ENCODE assay signal across 8 cellular contexts in genomic region chr6:137013738-137014602, GRCh38. TPM values are rescaled to one million over a fixed set of nuclear protein-coding genes. Genes with fewer than 3 reads are reported as not detected.
DNase-seq lines count a peak whose midpoint lies in the region; ATAC-seq and TF ChIP-seq lines count a peak whose summit lies in the region.

No MANE protein-coding gene starts in this region.

- no peaks in the 10 kb centered on the region for H3K9me2 ChIP-seq in Loucy (replicated peaks; ENCODE audit: low read depth, low read length)

- H3K4me1 ChIP-seq in Loucy (ENCODE audit: insufficient read depth, low read length, poor library complexity, severe bottlenecking) (no peaks in the 10 kb centered on the region), adrenal gland (replicated peaks in 1 of 2) (peaks cover 0 to 21% of the 10 kb centered on the region in 2 donors)

- no peaks in the 10 kb centered on the region for H3F3A ChIP-seq in Loucy (ENCODE audit: low read depth)

- intact Hi-C loops in adrenal gland (cut with DNase I), result no loop called here

- WGBS in adrenal gland, 4 donors, result 18 to 26% (median 19%) methylated on average over 5 of the region's 5 CpGs

- TF ChIP-seq CTCF in Loucy (conservative IDR thresholded peaks at IDR 0.05; ENCODE audit: low read length) (peak; percentile 59), adrenal gland (IDR thresholded peaks at IDR 0.05) (peak; percentile 30 to 70 (median 61))

- no peak overlapping the region for H3K27ac ChIP-seq in adrenal gland

- no peak overlapping the region for H3K4me2 ChIP-seq in Loucy (ENCODE audit: low read depth, low read length, poor library complexity, severe bottlenecking)

- in situ Hi-C loops in Caki2 (cut with HindIII; ENCODE audit: low pct_unique_long_range_greater_than_20kb, low sequenced_read_pairs), result no loop called here

- no peaks in the 10 kb centered on the region for H4K20me1 ChIP-seq in Loucy (ENCODE audit: insufficient read depth, low read length, poor library complexity, severe bottlenecking)

- no peak overlapping the region for H3K9ac ChIP-seq in Loucy (ENCODE audit: low read depth, low read length, poor library complexity, severe bottlenecking)

- H3K4me3 ChIP-seq in Loucy (ENCODE audit: low read length, poor library complexity, severe bottlenecking), result no peak overlapping the region
- H3K4me3 ChIP-seq in adrenal gland, result no peak overlapping the region

- H3K79me2 ChIP-seq in Loucy (ENCODE audit: insufficient read depth, low read length), result no peaks in the 10 kb centered on the region

- H3K36me3 ChIP-seq in Loucy (ENCODE audit: insufficient read depth, low read length), result no peaks in the 10 kb centered on the region
- H3K36me3 ChIP-seq in adrenal gland (replicated peaks in 1 of 2), result no peaks in the 10 kb centered on the region

- ATAC-seq in HG03280 (IDR thresholded peaks at IDR 0.05; ENCODE audit: unreplicated experiment) (no peak), HG02884 (IDR thresholded peaks at IDR 0.05; ENCODE audit: unreplicated experiment) (no peak)
- no peak for ATAC-seq in activated CD4-positive, CD25-positive, alpha-beta regulatory T cell treated with anti-CD3 and anti-CD28 coated beads, Interleukin-2, amount 50 U/mL, for 24 hours

- peak; percentile 30 for DNase-seq in Caki2 (ENCODE audit: low read depth)
- peak in 4 of 7 donors; percentile 26 to 62 (median 32) for DNase-seq in adrenal gland
- peak; percentile 72 for DNase-seq in iris pigment epithelial cell (ENCODE audit: low read depth)
- DNase-seq in midbrain (lab: John Stamatoyannopoulos, UW), result no peak

- peaks cover 99% of the 10 kb centered on the region for H3K27me3 ChIP-seq in Loucy (ENCODE audit: insufficient read depth, low read length, poor library complexity, severe bottlenecking)
- no peaks in the 10 kb centered on the region for H3K27me3 ChIP-seq in adrenal gland

- no peak for TF ChIP-seq POLR2A in adrenal gland (IDR thresholded peaks at IDR 0.05)

- no peak overlapping the region for H2AFZ ChIP-seq in Loucy (ENCODE audit: low read length)

- H3K9me3 ChIP-seq in Loucy (ENCODE audit: insufficient read depth, low read depth, low read length), result no peaks in the 10 kb centered on the region
- H3K9me3 ChIP-seq in adrenal gland (replicated peaks in 1 of 3), result no peaks in the 10 kb centered on the region

RNA-seq across cellular contexts. Expression of gene IL20RA, which starts 30.8 kb away (rescaled TPM):
- total RNA-seq in Caki2 (2014; rRNA removed; shearing (Covaris generic); ENCODE audit: low replicate concordance), result not detected in 2 replicates
- 10 to 100 TPM in 7 of 8 donors, 1 to 10 TPM in 1; 8.8 to 23.5 (median 17.9) TPM for total RNA-seq in adrenal gland
- polyA plus RNA-seq in adrenal gland, result 1 to 10 TPM; 6.6 to 8.2 (median 8.1) TPM
